ENCODE assay signal across 15 cellular contexts in the genomic region with DNA sequence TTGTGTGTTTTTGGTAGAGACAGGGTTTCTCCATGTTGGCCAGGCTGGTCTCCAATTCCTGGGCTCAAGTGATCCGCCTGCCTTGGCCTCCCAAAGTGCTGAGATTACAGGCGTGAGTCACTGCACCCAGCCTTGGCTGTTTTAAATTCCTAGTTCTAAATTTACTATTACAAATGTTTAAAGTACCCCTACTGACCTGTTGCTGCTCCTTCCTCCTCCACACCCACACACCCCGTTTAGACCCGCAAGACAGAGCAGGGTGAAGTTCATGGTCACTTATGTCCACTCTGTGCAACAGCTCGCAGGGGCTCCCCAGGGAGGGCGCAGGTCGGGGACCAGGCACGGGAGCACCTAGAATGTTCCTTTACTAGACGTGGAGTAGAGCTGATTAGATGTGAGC. TPM values are rescaled to one million over a fixed set of nuclear protein-coding genes. Genes with fewer than 3 reads are reported as not detected.
DNase-seq lines count a peak whose midpoint lies in the region; ATAC-seq and TF ChIP-seq lines count a peak whose summit lies in the region.
"Had no signal": no experiment of that assay in that cellular context is flagged by ENCODE, and none has a peak within 500 bp of the region (broad histone marks: within the 10 kb centered on the region; RNA-seq: fewer than 3 reads in every experiment).

No MANE protein-coding gene starts in this region.

- peaks cover 2% of the 10 kb centered on the region for H3K79me2 ChIP-seq in trophoblast cell (ENCODE audit: control insufficient read depth, insufficient read depth, low read length, poor library complexity)

- no peak for TF ChIP-seq CTCF in RWPE1 (conservative IDR thresholded peaks at IDR 0.05; ENCODE audit: low read depth)
- TF ChIP-seq CTCF in fibroblast of mammary gland (conservative IDR thresholded peaks at IDR 0.05; ENCODE audit: control insufficient read depth, insufficient read depth, low read depth, low read length): no peak

- H3K27ac ChIP-seq in BLaER1 (no peak overlapping the region), RWPE1 (peak overlapping the region; percentile 5; the same call in 1 of the 2 replicates), trophoblast cell (ENCODE audit: low read depth, low read length) (no peak overlapping the region)
- H3K27ac ChIP-seq: A549 had no signal

- CTCF ChIA-PET in RWPE1 (lab: Yijun Ruan, JAX): interaction anchor here (0.6 to 0.7 kb wide), 3 partner anchors 11 to 381 kb away, joined by 3 to 5 read pairs (median 3); no protein-coding TSS in a partner anchor

- no peak overlapping the region for H2BK120ac ChIP-seq in trophoblast cell (ENCODE audit: insufficient read depth, low read length, poor library complexity)

- H4K8ac ChIP-seq in trophoblast cell (ENCODE audit: low read depth, low read length): no peak overlapping the region

- no peak overlapping the region for H4K91ac ChIP-seq in trophoblast cell (ENCODE audit: low read depth, low read length)

- H4K20me1 ChIP-seq in BLaER1: peaks cover 29% of the 10 kb centered on the region

- H3K4ac ChIP-seq in trophoblast cell (ENCODE audit: low read depth, low read length): no peak overlapping the region

- no peak overlapping the region for H2BK5ac ChIP-seq in trophoblast cell (ENCODE audit: low read depth, low read length, poor library complexity)

- no peaks in the 10 kb centered on the region for H3K27me3 ChIP-seq in BLaER1
- H3K27me3 ChIP-seq in trophoblast cell (ENCODE audit: insufficient read depth, low read length): no peaks in the 10 kb centered on the region

- DNase-seq in RWPE1 (ENCODE audit: low spot score): no peak
- DNase-seq in fibroblast of mammary gland (ENCODE audit: low read depth): peak; percentile 12
- DNase-seq in trophoblast cell: peak; percentile 33 to 54
- no peak for DNase-seq in Right ventricle myocardium inferior (ENCODE audit: missing footprints)
- DNase-seq in activated naive CD4-positive, alpha-beta T cell (lab: John Stamatoyannopoulos, UW): no peak
- DNase-seq in NCI-H2171 treated with DMSO at 0.1 percent for 48 hours (lab: John Stamatoyannopoulos, UW): no peak
- no peak for DNase-seq in iPS-NIHi7 (ENCODE audit: extremely low spot score)
- DNase-seq: DMS 273 treated with DMSO at 0.1 percent for 48 hours, mucosa of descending colon, NCI-H1105 treated with DMSO at 0.1 percent for 48 hours, NCI-H526 treated with DMSO at 0.1 percent for 48 hours, RPMI8226, T-helper 9 cell had no signal

- no peaks in the 10 kb centered on the region for H3K9me3 ChIP-seq in BLaER1
- H3K9me3 ChIP-seq in trophoblast cell (ENCODE audit: insufficient read depth, low read depth, low read length): peaks cover 2% of the 10 kb centered on the region
- H3K9me3 ChIP-seq: A549, mucosa of descending colon had no signal

- no peak overlapping the region for H3K18ac ChIP-seq in trophoblast cell (ENCODE audit: low read length)

- H3K9ac ChIP-seq in BLaER1 (no peak overlapping the region), trophoblast cell (ENCODE audit: low read length) (no peak overlapping the region)

- no peak overlapping the region for H2AFZ ChIP-seq in trophoblast cell (ENCODE audit: insufficient read depth, low read length, poor library complexity)

- H3K4me3 ChIP-seq in BLaER1 (no peak overlapping the region), fibroblast of mammary gland (ENCODE audit: control insufficient read depth, low read depth, low read length) (no peak overlapping the region), trophoblast cell (ENCODE audit: low read depth, low read length) (no peak overlapping the region)
- H3K4me3 ChIP-seq: A549, mucosa of descending colon had no signal

- no peak overlapping the region for H2BK12ac ChIP-seq in trophoblast cell (ENCODE audit: low read length)

- no CpG with 5 or more reads among the region's 9 CpGs for WGBS in trophoblast cell (ENCODE audit: extremely low coverage, insufficient coverage, insufficient read length)

- ATAC-seq in Right ventricle myocardium inferior: no peak

- H2AK5ac ChIP-seq in trophoblast cell (ENCODE audit: low read length): no peak overlapping the region

- H3K79me1 ChIP-seq in trophoblast cell (ENCODE audit: low read length): peaks cover 2% of the 10 kb centered on the region

- intact Hi-C loops in Right ventricle myocardium inferior (cut with DNase I): no loop called here

- no peak overlapping the region for H3K14ac ChIP-seq in trophoblast cell (ENCODE audit: low read length)

- POLR2A ChIA-PET in RWPE1 (lab: Yijun Ruan, JAX; ENCODE audit: low non-redundant PET): no interaction called here

- no peak overlapping the region for H3K23ac ChIP-seq in trophoblast cell (ENCODE audit: low read length)

- peak overlapping the region; percentile 86 for H3K4me2 ChIP-seq in BLaER1
- no peak overlapping the region for H3K4me2 ChIP-seq in trophoblast cell (ENCODE audit: low read length)

- H3K4me1 ChIP-seq in BLaER1: peaks cover 81% of the 10 kb centered on the region
- H3K4me1 ChIP-seq in trophoblast cell (ENCODE audit: control insufficient read depth in 1 of 2, insufficient read depth in 2 of 2, low read length in 2 of 2): peaks cover 3 to 14% of the 10 kb centered on the region in 2 experiments

- H3K36me3 ChIP-seq in BLaER1 (peaks cover 10% of the 10 kb centered on the region; the same call in 1 of the 2 replicates), trophoblast cell (ENCODE audit: control insufficient read depth in 1 of 2, insufficient read depth in 2 of 2, low read length in 2 of 2) (no peaks in the 10 kb centered on the region)

- H4K12ac ChIP-seq in trophoblast cell (ENCODE audit: low read depth, low read length): no peak overlapping the region

RNA-seq across cellular contexts. Expression of gene TMEM161A, which starts 28.7 kb away (rescaled TPM):
- 18.3 and 18.4 TPM in 2 replicates for polyA plus RNA-seq in trophoblast cell (2013)
- total RNA-seq in Right ventricle myocardium inferior: 23.5 TPM

RNA-seq across cellular contexts. Expression of gene SLC25A42, which starts 45.8 kb away (rescaled TPM):
- 3.2 and 3.3 TPM in 2 replicates for polyA plus RNA-seq in trophoblast cell (2013)
- 30.9 TPM for total RNA-seq in Right ventricle myocardium inferior

Comparison
In these comparisons a context has a peak if more than half of its experiments do, and no peak if none do; other contexts are left out.
1. DNase-seq: peak in fibroblast of mammary gland (single experiment) and trophoblast cell (2 of 2); none in RWPE1 (single experiment), Right ventricle myocardium inferior (single experiment), activated naive CD4-positive, alpha-beta T cell (0 of 4), NCI-H2171 treated with DMSO at 0.1 percent for 48 hours (single experiment) and iPS-NIHi7 (single experiment).